ENCODE assay signal across 1 cellular context in the genomic region with DNA sequence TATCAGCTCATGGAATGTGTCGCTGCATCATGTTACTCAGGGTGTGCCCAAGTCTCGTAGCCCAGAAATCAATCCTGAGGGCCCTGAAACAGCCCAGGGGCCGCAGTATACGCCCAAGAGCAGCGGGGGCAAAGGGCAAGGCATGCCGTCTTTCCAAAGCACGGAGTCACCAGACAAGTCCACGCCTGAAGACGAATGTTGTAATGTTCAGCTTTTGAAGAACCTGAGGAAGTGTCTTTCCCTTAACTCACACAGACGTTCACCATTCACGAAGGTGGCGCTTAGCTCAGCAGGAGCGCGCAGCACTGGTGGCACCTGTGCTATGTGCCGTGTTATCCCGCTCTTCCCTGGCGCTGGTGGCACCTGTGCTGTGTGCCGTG.
TF ChIP-seq lines count a peak whose summit lies in the region.

No MANE protein-coding gene starts in this region.

TF ChIP-seq in H1, 55 proteins besides CTCF, POLR2A, EP300 and RAD21:
- TF ChIP-seq HDAC6 (IDR thresholded peaks at IDR 0.05; ENCODE audit: low read depth, low read length) = no peak
- TF ChIP-seq YY1 (IDR thresholded peaks at IDR 0.05; ENCODE audit: low read depth, low read length) = no peak
- no peak for TF ChIP-seq KDM4A (IDR thresholded peaks at IDR 0.05; ENCODE audit: low read depth, low read length, severe bottlenecking)
- no peak for TF ChIP-seq NRF1 (IDR thresholded peaks at IDR 0.05; ENCODE audit: low read depth, low read length)
- TF ChIP-seq, protein P1, sequence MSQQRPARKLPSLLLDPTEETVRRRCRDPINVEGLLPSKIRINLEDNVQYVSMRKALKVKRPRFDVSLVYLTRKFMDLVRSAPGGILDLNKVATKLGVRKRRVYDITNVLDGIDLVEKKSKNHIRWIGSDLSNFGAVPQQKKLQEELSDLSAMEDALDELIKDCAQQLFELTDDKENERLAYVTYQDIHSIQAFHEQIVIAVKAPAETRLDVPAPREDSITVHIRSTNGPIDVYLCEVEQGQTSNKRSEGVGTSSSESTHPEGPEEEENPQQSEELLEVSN (IDR thresholded peaks at IDR 0.05) = no peak
- TF ChIP-seq ASH2L (IDR thresholded peaks at IDR 0.05; ENCODE audit: low read length) = no peak
- TF ChIP-seq SP1 (IDR thresholded peaks at IDR 0.05; ENCODE audit: low read depth, low read length) = no peak
- no peak for TF ChIP-seq JUN (IDR thresholded peaks at IDR 0.05; ENCODE audit: low read depth, low read length)
- TF ChIP-seq JUND (IDR thresholded peaks at IDR 0.05; ENCODE audit: low read length) = no peak
- TF ChIP-seq CREB1 (IDR thresholded peaks at IDR 0.05) = no peak
- no peak for TF ChIP-seq RFX5 (IDR thresholded peaks at IDR 0.05; ENCODE audit: borderline replicate concordance, low read depth, low read length)
- TF ChIP-seq SRF (IDR thresholded peaks at IDR 0.05; ENCODE audit: low read depth, low read length) = no peak
- TF ChIP-seq CBX8 (IDR thresholded peaks at IDR 0.05; ENCODE audit: borderline replicate concordance, low read depth, low read length) = no peak
- TF ChIP-seq RXRA (IDR thresholded peaks at IDR 0.05; ENCODE audit: insufficient read depth, low read depth, low read length) = no peak
